Comparison of ENCODE assay signal across 1 cellular context in genomic region chr1:27342778-27343638, GRCh38.
TF ChIP-seq lines count a peak whose summit lies in the region.

No MANE protein-coding gene starts in this region.

TF ChIP-seq in HepG2, 621 proteins besides CTCF, POLR2A, EP300 and RAD21 (continued from another document and continues in another):
- TF ChIP-seq ZNF616 (CRISPR knock-in tag; IDR thresholded peaks at IDR 0.05; ENCODE audit: low read depth) (peak; percentile 66; the same call in 1 of the 2 replicates), PHF20 (CRISPR knock-in tag; IDR thresholded peaks at IDR 0.05) (no peak), TRIM24 (CRISPR knock-in tag; IDR thresholded peaks at IDR 0.05) (no peak), ISX (CRISPR knock-in tag; conservative IDR thresholded peaks at IDR 0.05) (no peak), ZNF891 (CRISPR knock-in tag; IDR thresholded peaks at IDR 0.05) (no peak), ADNP (CRISPR knock-in tag; IDR thresholded peaks at IDR 0.05) (no peak), ZBTB42 (CRISPR knock-in tag; IDR thresholded peaks at IDR 0.05) (no peak), MAFK (conservative IDR thresholded peaks at IDR 0.05 in 1 of 2, IDR thresholded peaks at IDR 0.05 in 1 of 2; ENCODE audit: low read length in 2 of 2) (no peak), KDM5B (CRISPR knock-in tag; IDR thresholded peaks at IDR 0.05; ENCODE audit: borderline replicate concordance) (no peak; the same call in 1 of the 2 replicates), ZNF451 (CRISPR knock-in tag; IDR thresholded peaks at IDR 0.05) (no peak), ZNF878 (CRISPR knock-in tag; IDR thresholded peaks at IDR 0.05) (no peak), STAT5B (CRISPR knock-in tag; IDR thresholded peaks at IDR 0.05) (0 out of 2 replicates have a peak, but pooled peaks have one; percentile 72), NPAS2 (CRISPR knock-in tag; IDR thresholded peaks at IDR 0.05; ENCODE audit: borderline replicate concordance) (no peak), SOX5 (CRISPR knock-in tag; IDR thresholded peaks at IDR 0.05; ENCODE audit: borderline replicate concordance) (0 out of 2 replicates have a peak, but pooled peaks have one; percentile 9), HNRNPK (IDR thresholded peaks at IDR 0.05; ENCODE audit: low read depth, low read length, poor library complexity, severe bottlenecking) (no peak), ZNF746 (CRISPR knock-in tag; IDR thresholded peaks at IDR 0.05) (no peak), ZSCAN25 (CRISPR knock-in tag; IDR thresholded peaks at IDR 0.05) (peak; percentile 51; the same call in 1 of the 2 replicates), ZNF619 (CRISPR knock-in tag; IDR thresholded peaks at IDR 0.05) (no peak; the same call in 1 of the 2 replicates), KDM4B (CRISPR knock-in tag; IDR thresholded peaks at IDR 0.05) (0 out of 2 replicates have a peak, but pooled peaks have one; percentile 19), ZBTB34 (CRISPR knock-in tag; IDR thresholded peaks at IDR 0.05) (0 out of 2 replicates have a peak, but pooled peaks have one; percentile 14), ZMYM2 (CRISPR knock-in tag; IDR thresholded peaks at IDR 0.05) (no peak), ZNF3 (CRISPR knock-in tag; IDR thresholded peaks at IDR 0.05) (no peak), ZNF747 (CRISPR knock-in tag; IDR thresholded peaks at IDR 0.05; ENCODE audit: borderline replicate concordance) (peak; percentile 76; the same call in 1 of the 2 replicates), ZNF20 (CRISPR knock-in tag; IDR thresholded peaks at IDR 0.05) (no peak), ZNF10 (CRISPR knock-in tag; IDR thresholded peaks at IDR 0.05; ENCODE audit: borderline replicate concordance, low read depth) (no peak), HNF1A (IDR thresholded peaks at IDR 0.05; ENCODE audit: low read depth) (no peak), HNF1A (CRISPR knock-in tag; IDR thresholded peaks at IDR 0.05; ENCODE audit: borderline replicate concordance) (no peak), KDM3A (CRISPR knock-in tag; IDR thresholded peaks at IDR 0.05; ENCODE audit: low read depth) (no peak), PITX1 (CRISPR knock-in tag; IDR thresholded peaks at IDR 0.05) (no peak; the same call in 1 of the 2 replicates), MYPOP (CRISPR knock-in tag; IDR thresholded peaks at IDR 0.05) (no peak), ZNF256 (CRISPR knock-in tag; conservative IDR thresholded peaks at IDR 0.05) (no peak), PHB2 (IDR thresholded peaks at IDR 0.05; ENCODE audit: partially characterized antibody) (no peak), ZNF777 (CRISPR knock-in tag; IDR thresholded peaks at IDR 0.05) (no peak; the same call in none of the 2 replicates), ZNF687 (CRISPR knock-in tag; IDR thresholded peaks at IDR 0.05) (peak; percentile 91), MED13 (CRISPR knock-in tag; IDR thresholded peaks at IDR 0.05) (no peak), TOE1 (CRISPR knock-in tag; IDR thresholded peaks at IDR 0.05) (no peak), EEA1 (CRISPR knock-in tag; IDR thresholded peaks at IDR 0.05; ENCODE audit: borderline replicate concordance) (0 out of 2 replicates have a peak, but pooled peaks have one; percentile 12), HNF1B (CRISPR knock-in tag; IDR thresholded peaks at IDR 0.05) (no peak), ZNF564 (CRISPR knock-in tag; IDR thresholded peaks at IDR 0.05) (peak; percentile 75; the same call in 1 of the 2 replicates), AGO1 (IDR thresholded peaks at IDR 0.05; ENCODE audit: low read depth, low read length, poor library complexity, severe bottlenecking) (no peak), MEIS2 (CRISPR knock-in tag; IDR thresholded peaks at IDR 0.05) (no peak)
- TF ChIP-seq, protein P1, sequence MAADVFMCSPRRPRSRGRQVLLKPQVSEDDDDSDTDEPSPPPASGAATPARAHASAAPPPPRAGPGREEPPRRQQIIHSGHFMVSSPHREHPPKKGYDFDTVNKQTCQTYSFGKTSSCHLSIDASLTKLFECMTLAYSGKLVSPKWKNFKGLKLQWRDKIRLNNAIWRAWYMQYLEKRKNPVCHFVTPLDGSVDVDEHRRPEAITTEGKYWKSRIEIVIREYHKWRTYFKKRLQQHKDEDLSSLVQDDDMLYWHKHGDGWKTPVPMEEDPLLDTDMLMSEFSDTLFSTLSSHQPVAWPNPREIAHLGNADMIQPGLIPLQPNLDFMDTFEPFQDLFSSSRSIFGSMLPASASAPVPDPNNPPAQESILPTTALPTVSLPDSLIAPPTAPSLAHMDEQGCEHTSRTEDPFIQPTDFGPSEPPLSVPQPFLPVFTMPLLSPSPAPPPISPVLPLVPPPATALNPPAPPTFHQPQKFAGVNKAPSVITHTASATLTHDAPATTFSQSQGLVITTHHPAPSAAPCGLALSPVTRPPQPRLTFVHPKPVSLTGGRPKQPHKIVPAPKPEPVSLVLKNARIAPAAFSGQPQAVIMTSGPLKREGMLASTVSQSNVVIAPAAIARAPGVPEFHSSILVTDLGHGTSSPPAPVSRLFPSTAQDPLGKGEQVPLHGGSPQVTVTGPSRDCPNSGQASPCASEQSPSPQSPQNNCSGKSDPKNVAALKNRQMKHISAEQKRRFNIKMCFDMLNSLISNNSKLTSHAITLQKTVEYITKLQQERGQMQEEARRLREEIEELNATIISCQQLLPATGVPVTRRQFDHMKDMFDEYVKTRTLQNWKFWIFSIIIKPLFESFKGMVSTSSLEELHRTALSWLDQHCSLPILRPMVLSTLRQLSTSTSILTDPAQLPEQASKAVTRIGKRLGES (CRISPR knock-in tag; IDR thresholded peaks at IDR 0.05; ENCODE audit: borderline replicate concordance): no peak
- TF ChIP-seq, protein P2, sequence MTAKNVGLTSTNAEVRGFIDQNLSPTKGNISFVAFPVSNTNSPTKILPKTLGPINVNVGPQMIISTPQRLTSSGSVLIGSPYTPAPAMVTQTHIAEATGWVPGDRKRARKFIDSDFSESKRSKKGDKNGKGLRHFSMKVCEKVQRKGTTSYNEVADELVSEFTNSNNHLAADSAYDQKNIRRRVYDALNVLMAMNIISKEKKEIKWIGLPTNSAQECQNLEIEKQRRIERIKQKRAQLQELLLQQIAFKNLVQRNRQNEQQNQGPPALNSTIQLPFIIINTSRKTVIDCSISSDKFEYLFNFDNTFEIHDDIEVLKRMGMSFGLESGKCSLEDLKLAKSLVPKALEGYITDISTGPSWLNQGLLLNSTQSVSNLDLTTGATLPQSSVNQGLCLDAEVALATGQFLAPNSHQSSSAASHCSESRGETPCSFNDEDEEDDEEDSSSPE (CRISPR knock-in tag; IDR thresholded peaks at IDR 0.05): peak; percentile 16; the same call in 1 of the 2 replicates
- TF ChIP-seq, protein P3, sequence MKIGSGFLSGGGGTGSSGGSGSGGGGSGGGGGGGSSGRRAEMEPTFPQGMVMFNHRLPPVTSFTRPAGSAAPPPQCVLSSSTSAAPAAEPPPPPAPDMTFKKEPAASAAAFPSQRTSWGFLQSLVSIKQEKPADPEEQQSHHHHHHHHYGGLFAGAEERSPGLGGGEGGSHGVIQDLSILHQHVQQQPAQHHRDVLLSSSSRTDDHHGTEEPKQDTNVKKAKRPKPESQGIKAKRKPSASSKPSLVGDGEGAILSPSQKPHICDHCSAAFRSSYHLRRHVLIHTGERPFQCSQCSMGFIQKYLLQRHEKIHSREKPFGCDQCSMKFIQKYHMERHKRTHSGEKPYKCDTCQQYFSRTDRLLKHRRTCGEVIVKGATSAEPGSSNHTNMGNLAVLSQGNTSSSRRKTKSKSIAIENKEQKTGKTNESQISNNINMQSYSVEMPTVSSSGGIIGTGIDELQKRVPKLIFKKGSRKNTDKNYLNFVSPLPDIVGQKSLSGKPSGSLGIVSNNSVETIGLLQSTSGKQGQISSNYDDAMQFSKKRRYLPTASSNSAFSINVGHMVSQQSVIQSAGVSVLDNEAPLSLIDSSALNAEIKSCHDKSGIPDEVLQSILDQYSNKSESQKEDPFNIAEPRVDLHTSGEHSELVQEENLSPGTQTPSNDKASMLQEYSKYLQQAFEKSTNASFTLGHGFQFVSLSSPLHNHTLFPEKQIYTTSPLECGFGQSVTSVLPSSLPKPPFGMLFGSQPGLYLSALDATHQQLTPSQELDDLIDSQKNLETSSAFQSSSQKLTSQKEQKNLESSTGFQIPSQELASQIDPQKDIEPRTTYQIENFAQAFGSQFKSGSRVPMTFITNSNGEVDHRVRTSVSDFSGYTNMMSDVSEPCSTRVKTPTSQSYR (CRISPR knock-in tag; IDR thresholded peaks at IDR 0.05; ENCODE audit: borderline replicate concordance): no peak
- TF ChIP-seq, protein P4, sequence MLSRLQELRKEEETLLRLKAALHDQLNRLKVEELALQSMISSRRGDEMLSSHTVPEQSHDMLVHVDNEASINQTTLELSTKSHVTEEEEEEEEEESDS (CRISPR knock-in tag; IDR thresholded peaks at IDR 0.05; ENCODE audit: borderline replicate concordance): no peak
